In the genomic region with DNA sequence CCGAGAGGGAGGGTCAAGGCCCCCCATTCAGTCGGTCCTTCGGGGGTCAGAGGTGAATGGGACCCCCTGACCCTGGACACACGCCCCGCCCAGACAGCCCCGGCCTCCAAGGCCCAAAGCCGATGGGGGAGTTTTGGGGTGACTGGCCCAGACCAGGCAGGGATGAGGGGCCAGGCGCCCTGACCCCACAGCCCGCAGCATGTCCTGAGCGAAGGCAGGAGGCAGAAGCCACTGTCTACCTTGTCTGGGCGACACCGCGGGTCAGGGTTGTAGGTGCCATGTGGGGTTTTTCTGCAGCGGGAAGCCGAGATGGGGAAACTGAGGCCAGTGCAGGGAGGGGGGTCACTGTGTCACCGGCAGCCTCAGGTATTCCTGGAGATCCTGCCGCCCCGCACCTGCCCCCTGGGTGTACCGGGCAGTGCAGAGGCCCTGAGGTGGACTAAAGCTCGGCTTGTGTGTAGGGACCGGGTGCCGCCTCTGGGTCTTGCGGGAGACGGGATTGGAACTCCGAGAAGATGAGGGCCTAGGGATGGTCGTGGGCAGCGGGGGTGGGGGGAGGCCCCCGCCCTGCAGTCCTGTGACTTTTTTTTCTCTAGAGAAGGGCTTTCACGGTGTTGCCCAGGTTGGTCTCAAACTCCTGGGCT, we compare ENCODE assay signal across 12 cellular contexts. TPM values are rescaled to one million over a fixed set of nuclear protein-coding genes. Genes with fewer than 3 reads are reported as not detected.
A peak's percentile ranks its signal among the peaks of the same experiment; 100 is the strongest.
DNase-seq lines count a peak whose midpoint lies in the region; ATAC-seq and TF ChIP-seq lines count a peak whose summit lies in the region.
"Had no signal": no experiment of that assay in that cellular context is flagged by ENCODE, and none has a peak within 500 bp of the region (broad histone marks: within the 10 kb centered on the region; RNA-seq: fewer than 3 reads in every experiment).

No MANE protein-coding gene starts in this region.

- no peak for DNase-seq in HL-60 (ENCODE audit: low read depth in 1 of 2, low spot score in 1 of 2)
- DNase-seq in chondrocyte (ENCODE audit: low spot score): no peak
- no peak for DNase-seq in mesothelial cell of epicardium (ENCODE audit: low spot score in 2 of 2, unreplicated experiment in 2 of 2)
- no peak for DNase-seq in thoracic aorta (ENCODE audit: low spot score)
- DNase-seq in mesenteric fat pad (ENCODE audit: low spot score): no peak
- DNase-seq in activated naive CD4-positive, alpha-beta T cell treated with anti-CD3 and anti-CD28 coated beads, Interleukin-2, amount 50 U/mL, for 16 hours: no peak
- DNase-seq: effector memory CD4-positive, alpha-beta T cell; stimulated activated CD4-positive, alpha-beta T cell treated with anti-CD3 and anti-CD28 coated beads, Interleukin-12 subunit alpha, Interleukin-12 subunit beta, amount 100 ng/mL, for 4 hours had no signal

- H3K27me3 ChIP-seq in HL-60 (ENCODE audit: insufficient read depth, poor library complexity, severe bottlenecking) (no peaks in the 10 kb centered on the region), thoracic aorta (replicated peaks; ENCODE audit: insufficient read depth) (no peaks in the 10 kb centered on the region)

- no peaks in the 10 kb centered on the region for H3K9me3 ChIP-seq in thoracic aorta

- ATAC-seq in thoracic aorta (ENCODE audit: insufficient number of reproducible peaks, low FRiP score, low read depth): peak; percentile 9
- ATAC-seq in HG03280 (IDR thresholded peaks at IDR 0.05; ENCODE audit: unreplicated experiment): no peak

- TF ChIP-seq CTCF in HL-60 (IDR thresholded peaks at IDR 0.05; ENCODE audit: insufficient read depth, low read length) (no peak), chondrocyte (IDR thresholded peaks at IDR 0.05) (no peak), mesothelial cell of epicardium (IDR thresholded peaks at IDR 0.05; ENCODE audit: unreplicated experiment) (no peak), thoracic aorta (IDR thresholded peaks at IDR 0.05) (no peak)

- peaks cover 26 to 33% of the 10 kb centered on the region in 2 donors for H3K4me1 ChIP-seq in thoracic aorta (ENCODE audit: control insufficient read depth in 1 of 2, low read depth in 2 of 2)

- H3K27me3 Mint-ChIP-seq in chondrocyte (ENCODE audit: low read depth): no peaks in the 10 kb centered on the region
- no peaks in the 10 kb centered on the region for H3K27me3 Mint-ChIP-seq in mesothelial cell of epicardium (ENCODE audit: low read depth)

- H3K9me3 Mint-ChIP-seq in chondrocyte (ENCODE audit: low read depth): no peaks in the 10 kb centered on the region
- H3K9me3 Mint-ChIP-seq in mesothelial cell of epicardium: no peaks in the 10 kb centered on the region

- no peaks in the 10 kb centered on the region for H3K36me3 Mint-ChIP-seq in chondrocyte (ENCODE audit: low read depth)
- H3K36me3 Mint-ChIP-seq in mesothelial cell of epicardium: peaks cover 16% of the 10 kb centered on the region

- H3K27ac Mint-ChIP-seq in chondrocyte (ENCODE audit: unreplicated experiment): peak overlapping the region; percentile 5
- H3K27ac Mint-ChIP-seq in mesothelial cell of epicardium: peak overlapping the region; percentile 21

- no peak overlapping the region for H3K4me3 ChIP-seq in HL-60 (replicated peaks; ENCODE audit: insufficient read depth, low read length)
- H3K4me3 ChIP-seq in thoracic aorta: no peak overlapping the region

- no peaks in the 10 kb centered on the region for H3K36me3 ChIP-seq in thoracic aorta

- peaks cover 31% of the 10 kb centered on the region for H3K4me1 Mint-ChIP-seq in chondrocyte (ENCODE audit: low read depth)
- H3K4me1 Mint-ChIP-seq in mesothelial cell of epicardium: peaks cover 23% of the 10 kb centered on the region

- H3K4me3 Mint-ChIP-seq in chondrocyte (ENCODE audit: unreplicated experiment): no peak overlapping the region
- H3K4me3 Mint-ChIP-seq in mesothelial cell of epicardium: no peak overlapping the region

- H3K27ac ChIP-seq in HL-60 (replicated peaks): peak overlapping the region; percentile 52
- peak overlapping the region; percentile 39 to 67 for H3K27ac ChIP-seq in thoracic aorta

RNA-seq across cellular contexts. Expression of a gene that starts 8.5 kb away (rescaled TPM):
- total RNA-seq in chondrocyte (6.6 to 10.0 TPM (median 8.8 TPM) in 3 replicates), mesothelial cell of epicardium (65.9 to 72.4 TPM (median 70.6 TPM) in 3 replicates), thoracic aorta (10 to 100 TPM in 1 of 2 donors, 1 to 10 TPM in 1; 3.3 to 11.2 TPM), mesenteric fat pad (19.5 TPM)

RNA-seq across cellular contexts. Expression of a gene that starts 17.2 kb away (rescaled TPM):
- total RNA-seq in chondrocyte (0.17 to 0.38 TPM (median 0.24 TPM) in 3 replicates), mesothelial cell of epicardium (1.0 to 1.5 TPM (median 1.1 TPM) in 3 replicates), thoracic aorta (not detected), mesenteric fat pad (not detected)
- total RNA-seq: LHCN-M2, myocyte had no signal

RNA-seq across cellular contexts. Expression of a gene that starts 21.3 kb away (rescaled TPM):
- 47.1 to 52.2 TPM (median 48.4 TPM) in 3 replicates for total RNA-seq in chondrocyte
- 47.4 to 50.5 TPM (median 49.5 TPM) in 3 replicates for total RNA-seq in mesothelial cell of epicardium
- total RNA-seq in thoracic aorta: 10 to 100 TPM; 37.6 to 42.4 TPM
- total RNA-seq in mesenteric fat pad: 48.2 TPM

RNA-seq across cellular contexts. Expression of a gene that starts 41.0 kb away (rescaled TPM):
- not detected in 3 replicates for total RNA-seq in chondrocyte
- total RNA-seq in mesothelial cell of epicardium: not detected in 3 replicates
- not detected for total RNA-seq in thoracic aorta
- total RNA-seq in mesenteric fat pad: not detected
- total RNA-seq: GM12878, LHCN-M2, myocyte had no signal

RNA-seq across cellular contexts. Expression of a gene that starts 41.3 kb away (rescaled TPM):
- total RNA-seq in chondrocyte (47.0 to 53.9 TPM (median 53.1 TPM) in 3 replicates), mesothelial cell of epicardium (79.8 to 87.8 TPM (median 80.0 TPM) in 3 replicates), thoracic aorta (10 to 100 TPM; 29.1 to 38.0 TPM), mesenteric fat pad (28.8 TPM)
